ENCODE assay signal across 11 cellular contexts in genomic region chr4:138599965-138600364, GRCh38.
"Had no signal": no experiment of that assay in that cellular context is flagged by ENCODE, and none has a peak within 500 bp of the region (broad histone marks: within the 10 kb centered on the region; RNA-seq: fewer than 3 reads in every experiment).

No MANE protein-coding gene starts in this region.

- H3K4me3 Mint-ChIP-seq: activated naive CD8-positive, alpha-beta T cell treated with anti-CD3 and anti-CD28 coated beads for 36 hours; activated T-helper 1 cell treated with anti-CD3 and anti-CD28 coated beads, Interleukin-12 subunit alpha, Interleukin-12 subunit beta, Interleukin-2, Interleukin-4 antibody, amounts not matched to agents 30 ng/mL and 10 ng/mL and 1 ng/mL, durations not matched to agents 14 hours and 24 hours and 36 hours; stimulated activated memory B cell treated with anti-CD40 and anti-IgM and Interleukin-4, amounts not matched to agents 10 μg/mL and 1 μg/mL and 100 μg/mL, for 72 hours had no signal

- H3K27me3 Mint-ChIP-seq: activated naive CD8-positive, alpha-beta T cell treated with anti-CD3 and anti-CD28 coated beads for 36 hours; stimulated activated memory B cell treated with anti-CD40 and anti-IgM and Interleukin-4, amounts not matched to agents 10 μg/mL and 1 μg/mL and 100 μg/mL, for 72 hours had no signal

- ATAC-seq: body of pancreas; stimulated activated memory B cell treated with anti-CD40 and anti-IgM and Interleukin-4, amounts not matched to agents 10 μg/mL and 1 μg/mL and 100 μg/mL, for 72 hours had no signal

- H3K27ac Mint-ChIP-seq: activated naive CD8-positive, alpha-beta T cell treated with anti-CD3 and anti-CD28 coated beads for 36 hours; activated T-helper 1 cell treated with anti-CD3 and anti-CD28 coated beads, Interleukin-12 subunit alpha, Interleukin-12 subunit beta, Interleukin-2, Interleukin-4 antibody, amounts not matched to agents 30 ng/mL and 10 ng/mL and 1 ng/mL, durations not matched to agents 14 hours and 24 hours and 36 hours; stimulated activated memory B cell treated with anti-CD40 and anti-IgM and Interleukin-4, amounts not matched to agents 10 μg/mL and 1 μg/mL and 100 μg/mL, for 72 hours had no signal

- H3K36me3 Mint-ChIP-seq: activated naive CD8-positive, alpha-beta T cell treated with anti-CD3 and anti-CD28 coated beads for 36 hours; stimulated activated memory B cell treated with anti-CD40 and anti-IgM and Interleukin-4, amounts not matched to agents 10 μg/mL and 1 μg/mL and 100 μg/mL, for 72 hours had no signal

- DNase-seq: activated CD4-positive, alpha-beta T cell treated with anti-CD3 and anti-CD28 coated beads, Interleukin-2, amount 50 U/mL, for 1 hour; activated CD4-positive, CD25-positive, alpha-beta regulatory T cell; activated CD8-positive, alpha-beta memory T cell treated with anti-CD3 and anti-CD28 coated beads for 24 hours; activated naive CD8-positive, alpha-beta T cell treated with anti-CD3 and anti-CD28 coated beads for 36 hours; amygdala; body of pancreas; caudate nucleus; stimulated activated CD4-positive, alpha-beta T cell treated with anti-CD3 and anti-CD28 coated beads, Interleukin-12 subunit alpha, Interleukin-12 subunit beta, amount 100 ng/mL, for 4 hours; thyroid gland had no signal

- H3K9me3 Mint-ChIP-seq: activated naive CD8-positive, alpha-beta T cell treated with anti-CD3 and anti-CD28 coated beads for 36 hours; activated T-helper 1 cell treated with anti-CD3 and anti-CD28 coated beads, Interleukin-12 subunit alpha, Interleukin-12 subunit beta, Interleukin-2, Interleukin-4 antibody, amounts not matched to agents 30 ng/mL and 10 ng/mL and 1 ng/mL, durations not matched to agents 14 hours and 24 hours and 36 hours; stimulated activated memory B cell treated with anti-CD40 and anti-IgM and Interleukin-4, amounts not matched to agents 10 μg/mL and 1 μg/mL and 100 μg/mL, for 72 hours had no signal

- H3K4me1 Mint-ChIP-seq: activated naive CD8-positive, alpha-beta T cell treated with anti-CD3 and anti-CD28 coated beads for 36 hours; stimulated activated memory B cell treated with anti-CD40 and anti-IgM and Interleukin-4, amounts not matched to agents 10 μg/mL and 1 μg/mL and 100 μg/mL, for 72 hours had no signal
